Comparison of ENCODE assay signal across 20 cellular contexts in genomic region chr12:12686472-12686871, GRCh38. TPM values are rescaled to one million over a fixed set of nuclear protein-coding genes. Genes with fewer than 3 reads are reported as not detected.
DNase-seq lines count a peak whose midpoint lies in the region; ATAC-seq and TF ChIP-seq lines count a peak whose summit lies in the region.
"Had no signal": no experiment of that assay in that cellular context is flagged by ENCODE, and none has a peak within 500 bp of the region (broad histone marks: within the 10 kb centered on the region; RNA-seq: fewer than 3 reads in every experiment).

No MANE protein-coding gene starts in this region.

- no peaks in the 10 kb centered on the region for H3K36me3 ChIP-seq in mucosa of descending colon (ENCODE audit: low read depth)

- no peaks in the 10 kb centered on the region for H3K9me3 ChIP-seq in mucosa of descending colon

- intact Hi-C loops in dorsolateral prefrontal cortex (cut with DNase I) (no loop called here), mucosa of descending colon (cut with DNase I, micrococcal nuclease) (no loop called here)

- H3K27me3 ChIP-seq in dorsolateral prefrontal cortex = no peaks in the 10 kb centered on the region

- H3K4me3 ChIP-seq in dorsolateral prefrontal cortex = no peak overlapping the region
- no peak overlapping the region for H3K4me3 ChIP-seq in mucosa of descending colon

- H3K27ac ChIP-seq in dorsolateral prefrontal cortex = peak overlapping the region in 34 of 59 donors; percentile 14 to 94 (median 86)

- DNase-seq in GM03348 (ENCODE audit: low spot score) (peak; percentile 7), dorsolateral prefrontal cortex (no peak), omental fat pad (ENCODE audit: low spot score) (no peak), NCI-H510A (lab: John Stamatoyannopoulos, UW) (no peak), NCI-H2081 (lab: John Stamatoyannopoulos, UW) (no peak), mucosa of descending colon (no peak), HT-29 (ENCODE audit: low spot score) (no peak)
- DNase-seq: Calu3, DMS153, DND-41, Karpas-422, NCI-H1105, NCI-H1436 treated with DMSO at 0.1 percent for 48 hours, NCI-H187 treated with DMSO at 0.1 percent for 48 hours, NCI-H446 treated with DMSO at 0.1 percent for 48 hours, NCI-H69, Right ventricle myocardium superior, RPMI8226, T-cell had no signal

- TF ChIP-seq CTCF in dorsolateral prefrontal cortex (IDR thresholded peaks at IDR 0.05 in 54 of 56, conservative IDR thresholded peaks at IDR 0.05 in 2 of 56; ENCODE audit: low read depth in 1 of 56, partially characterized antibody in 56 of 56) = no peak
- TF ChIP-seq CTCF in omental fat pad (IDR thresholded peaks at IDR 0.05) = no peak
- TF ChIP-seq CTCF in mucosa of descending colon (IDR thresholded peaks at IDR 0.05) = no peak

- H3K4me1 ChIP-seq in mucosa of descending colon (ENCODE audit: low read depth) = no peaks in the 10 kb centered on the region

- ATAC-seq in omental fat pad (ENCODE audit: low FRiP score) (peak; percentile 56), mucosa of descending colon (no peak)
- ATAC-seq: HepG2, T-cell had no signal

RNA-seq across cellular contexts. Expression of gene GPR19, which starts 9.5 kb away (rescaled TPM):
- 10 to 100 TPM in 109 of 120 experiments, 1 to 10 TPM in 11; 5.0 to 21.8 (median 13.1) TPM for total RNA-seq in dorsolateral prefrontal cortex
- total RNA-seq in omental fat pad = 1 to 10 TPM in 2 of 4 donors, under 1 TPM in 1, not detected in 1; 0.38 to 1.3 (median 1.2) TPM
- under 1 TPM; 0.52 to 0.89 (median 0.82) TPM for total RNA-seq in mucosa of descending colon
- total RNA-seq in HT-29 (2014; rRNA removed; shearing (Covaris generic)) = 0.25 and 1.0 TPM in 2 replicates
- total RNA-seq: Right ventricle myocardium superior had no signal

RNA-seq across cellular contexts. Expression of gene CDKN1B, which starts 30.7 kb away (rescaled TPM):
- total RNA-seq in dorsolateral prefrontal cortex (100 to 1,000 TPM in 21 of 120 experiments, 10 to 100 TPM in 99; 58.4 to 148 (median 88.8) TPM), omental fat pad (10 to 100 TPM; 18.4 to 86.2 (median 26.5) TPM), mucosa of descending colon (10 to 100 TPM; 46.7 to 71.1 (median 53.0) TPM)
- total RNA-seq in HT-29 (2014; rRNA removed; shearing (Covaris generic)) = 52.9 and 67.7 TPM in 2 replicates
